1 cellular context compared by ENCODE assay signal in the genomic region with DNA sequence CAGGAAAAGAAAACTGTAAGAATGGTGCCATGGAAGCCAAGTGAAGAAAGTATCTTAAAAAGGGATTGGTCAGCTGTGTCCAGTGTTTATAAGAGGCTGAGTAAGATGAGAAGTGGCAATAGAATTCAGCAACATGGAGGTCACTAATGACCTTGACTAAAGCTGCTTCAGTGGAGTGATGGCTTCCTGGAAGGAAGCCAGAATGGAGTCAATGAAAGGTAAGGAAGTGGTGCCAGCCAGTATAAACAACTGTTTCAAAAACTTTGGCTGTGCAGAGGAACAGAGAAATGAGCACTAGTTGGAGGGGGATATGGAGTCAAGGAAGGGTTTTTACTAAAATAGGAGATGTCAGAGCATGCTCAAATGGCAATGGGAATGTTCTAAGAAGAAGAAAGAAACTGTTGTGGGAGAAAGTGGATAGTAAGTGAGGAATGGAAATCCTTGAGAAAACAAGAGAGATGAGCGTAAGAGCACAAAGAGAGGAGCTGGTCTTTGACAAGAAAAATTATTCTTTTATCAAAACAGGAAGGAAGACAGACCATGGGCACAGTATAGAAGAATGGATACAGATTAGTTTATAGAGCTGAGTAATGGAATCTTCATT.
TF ChIP-seq lines count a peak whose summit lies in the region.

No MANE protein-coding gene starts in this region.

TF ChIP-seq in HEK293, 187 proteins besides CTCF, POLR2A, EP300 and RAD21 (continued from another document):
- TF ChIP-seq ZNF175 (tag by site-specific recombination; IDR thresholded peaks at IDR 0.05), result no peak
- TF ChIP-seq GLI4 (tag by site-specific recombination; IDR thresholded peaks at IDR 0.05), result no peak
- TF ChIP-seq ZNF768 (tag by site-specific recombination; IDR thresholded peaks at IDR 0.05), result no peak
- no peak for TF ChIP-seq ZBTB17 (tag by site-specific recombination; IDR thresholded peaks at IDR 0.05)
- TF ChIP-seq ZNF292 (tag by site-specific recombination; IDR thresholded peaks at IDR 0.05; ENCODE audit: borderline replicate concordance, low read depth), result no peak
- peak; percentile 91 for TF ChIP-seq PRDM1 (tag by site-specific recombination; IDR thresholded peaks at IDR 0.05)
- TF ChIP-seq PRDM4 (tag by site-specific recombination; IDR thresholded peaks at IDR 0.05), result peak; percentile 88
